8 cellular contexts compared by ENCODE assay signal in genomic region chr10:124612611-124613498, GRCh38.
DNase-seq lines count a peak whose midpoint lies in the region; ATAC-seq and TF ChIP-seq lines count a peak whose summit lies in the region.

No MANE protein-coding gene starts in this region.

- intact Hi-C loops in left colon (cut with DNase I, micrococcal nuclease), result no loop called here
- intact Hi-C loops in activated T-helper 2 cell treated with anti-CD3 and anti-CD28 coated beads, Interferon-gamma antibody, Interleukin-2, Interleukin-4, amounts not matched to agents 10 μg/mL and 5 μg/mL and 100 μg/mL, durations not matched to agents 14 hours and 24 hours and 36 hours (cut with micrococcal nuclease), result no loop called here

- peaks cover 11% of the 10 kb centered on the region for H3K36me3 Mint-ChIP-seq in activated T-helper 2 cell treated with anti-CD3 and anti-CD28 coated beads, Interferon-gamma antibody, Interleukin-2, Interleukin-4, amounts not matched to agents 10 μg/mL and 5 μg/mL and 100 μg/mL, durations not matched to agents 14 hours and 24 hours and 36 hours (ENCODE audit: low read depth)
- peaks cover 2% of the 10 kb centered on the region for H3K36me3 Mint-ChIP-seq in osteocyte (ENCODE audit: unreplicated experiment)

- ATAC-seq in left colon (peak; percentile 7), GM19397 (IDR thresholded peaks at IDR 0.05; ENCODE audit: unreplicated experiment) (no peak)

- peak; percentile 15 for DNase-seq in stimulated activated CD4-positive, alpha-beta T cell treated with anti-CD3 and anti-CD28 coated beads, Interleukin-1b, Interleukin-23, amount 100 ng/mL, for 48 hours
- DNase-seq in stimulated activated CD4-positive, alpha-beta T cell treated with anti-CD3 and anti-CD28 coated beads, Interleukin-2, amount 100 ng/mL, for 24 hours, result no peak
- DNase-seq in activated T-cell treated with anti-CD3 and anti-CD28 coated beads, Interleukin-2, amount 50 U/mL, for 48 hours, result peak; percentile 55 to 56
- DNase-seq in left colon, result no peak
- no peak for DNase-seq in activated T-helper 2 cell treated with anti-CD3 and anti-CD28 coated beads, Interferon-gamma antibody, Interleukin-2, Interleukin-4, amounts not matched to agents 10 μg/mL and 5 μg/mL and 100 μg/mL, durations not matched to agents 14 hours and 24 hours and 36 hours (ENCODE audit: low spot score)
- no peak for DNase-seq in osteocyte (ENCODE audit: extremely low spot score, unreplicated experiment)
- no peak for DNase-seq in stimulated activated CD4-positive, alpha-beta T cell treated with anti-CD3 and anti-CD28 coated beads, Interleukin-12 subunit alpha, Interleukin-12 subunit beta, amount 100 ng/mL, for 4 hours

- H3K9me3 Mint-ChIP-seq in activated T-helper 2 cell treated with anti-CD3 and anti-CD28 coated beads, Interferon-gamma antibody, Interleukin-2, Interleukin-4, amounts not matched to agents 10 μg/mL and 5 μg/mL and 100 μg/mL, durations not matched to agents 14 hours and 24 hours and 36 hours, result no peaks in the 10 kb centered on the region
- H3K9me3 Mint-ChIP-seq in osteocyte (ENCODE audit: unreplicated experiment), result no peaks in the 10 kb centered on the region

- H3K27ac Mint-ChIP-seq in activated T-helper 2 cell treated with anti-CD3 and anti-CD28 coated beads, Interferon-gamma antibody, Interleukin-2, Interleukin-4, amounts not matched to agents 10 μg/mL and 5 μg/mL and 100 μg/mL, durations not matched to agents 14 hours and 24 hours and 36 hours, result no peak overlapping the region
- no peak overlapping the region for H3K27ac Mint-ChIP-seq in osteocyte (ENCODE audit: unreplicated experiment)

- TF ChIP-seq CTCF in osteocyte (IDR thresholded peaks at IDR 0.05), result no peak

- H3K4me3 Mint-ChIP-seq in activated T-helper 2 cell treated with anti-CD3 and anti-CD28 coated beads, Interferon-gamma antibody, Interleukin-2, Interleukin-4, amounts not matched to agents 10 μg/mL and 5 μg/mL and 100 μg/mL, durations not matched to agents 14 hours and 24 hours and 36 hours (ENCODE audit: low read depth), result no peak overlapping the region
- H3K4me3 Mint-ChIP-seq in osteocyte (ENCODE audit: unreplicated experiment), result no peak overlapping the region

- H3K27me3 Mint-ChIP-seq in activated T-helper 2 cell treated with anti-CD3 and anti-CD28 coated beads, Interferon-gamma antibody, Interleukin-2, Interleukin-4, amounts not matched to agents 10 μg/mL and 5 μg/mL and 100 μg/mL, durations not matched to agents 14 hours and 24 hours and 36 hours (ENCODE audit: low read depth), result peaks cover 14% of the 10 kb centered on the region
- H3K27me3 Mint-ChIP-seq in osteocyte (ENCODE audit: unreplicated experiment), result no peaks in the 10 kb centered on the region

- peaks cover 23% of the 10 kb centered on the region for H3K4me1 Mint-ChIP-seq in activated T-helper 2 cell treated with anti-CD3 and anti-CD28 coated beads, Interferon-gamma antibody, Interleukin-2, Interleukin-4, amounts not matched to agents 10 μg/mL and 5 μg/mL and 100 μg/mL, durations not matched to agents 14 hours and 24 hours and 36 hours (ENCODE audit: low read depth)
- H3K4me1 Mint-ChIP-seq in osteocyte (ENCODE audit: unreplicated experiment), result peaks cover 3% of the 10 kb centered on the region

Comparison
In these comparisons a context has a peak if more than half of its experiments do, and no peak if none do; other contexts are left out.
1. DNase-seq: peak in stimulated activated CD4-positive, alpha-beta T cell treated with anti-CD3 and anti-CD28 coated beads, Interleukin-1b, Interleukin-23, amount 100 ng/mL, for 48 hours (single experiment) and activated T-cell treated with anti-CD3 and anti-CD28 coated beads, Interleukin-2, amount 50 U/mL, for 48 hours (2 of 2); none in stimulated activated CD4-positive, alpha-beta T cell treated with anti-CD3 and anti-CD28 coated beads, Interleukin-2, amount 100 ng/mL, for 24 hours (0 of 2), left colon (0 of 2), activated T-helper 2 cell treated with anti-CD3 and anti-CD28 coated beads, Interferon-gamma antibody, Interleukin-2, Interleukin-4, amounts not matched to agents 10 μg/mL and 5 μg/mL and 100 μg/mL, durations not matched to agents 14 hours and 24 hours and 36 hours (single experiment), osteocyte (single experiment) and stimulated activated CD4-positive, alpha-beta T cell treated with anti-CD3 and anti-CD28 coated beads, Interleukin-12 subunit alpha, Interleukin-12 subunit beta, amount 100 ng/mL, for 4 hours (single experiment).